Comparison of ENCODE assay signal across 8 cellular contexts in the genomic region with DNA sequence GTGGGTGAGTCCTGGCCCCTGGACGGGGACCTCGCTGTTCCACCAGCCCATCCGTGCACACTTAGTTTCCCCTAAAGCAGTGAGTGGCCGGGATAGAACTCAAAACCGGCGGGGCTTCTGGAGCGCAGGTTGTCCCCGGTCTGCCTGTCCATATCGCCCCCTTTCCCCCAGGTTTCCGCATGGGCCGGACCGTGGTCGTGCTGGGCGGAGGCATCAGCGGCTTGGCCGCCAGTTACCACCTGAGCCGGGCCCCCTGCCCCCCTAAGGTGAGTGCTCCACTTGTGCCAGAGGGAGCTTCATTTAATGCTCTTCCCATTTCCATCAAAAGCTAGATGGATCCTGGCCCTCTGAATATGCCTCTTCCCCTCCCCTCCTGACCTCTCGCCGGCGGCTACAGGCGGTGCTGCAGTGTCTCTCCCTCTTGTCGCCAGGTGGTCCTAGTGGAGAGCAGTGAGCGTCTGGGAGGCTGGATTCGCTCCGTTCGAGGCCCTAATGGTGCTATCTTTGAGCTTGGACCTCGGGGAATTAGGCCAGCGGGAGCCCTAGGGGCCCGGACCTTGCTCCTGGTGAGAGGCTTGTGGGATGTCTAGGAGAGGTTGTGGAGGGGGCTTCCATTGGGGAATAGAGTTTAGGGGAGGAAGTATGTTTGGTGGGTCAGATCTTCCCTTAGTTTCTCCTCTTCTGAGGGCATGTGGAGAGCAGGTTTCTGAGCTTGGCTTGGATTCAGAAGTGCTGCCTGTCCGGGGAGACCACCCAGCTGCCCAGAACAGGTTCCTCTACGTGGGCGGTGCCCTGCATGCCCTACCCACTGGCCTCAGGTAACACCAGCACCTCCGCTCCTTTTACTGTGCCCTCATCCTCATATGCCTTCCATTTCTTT. TPM values are rescaled to one million over a fixed set of nuclear protein-coding genes. Genes with fewer than 3 reads are reported as not detected.
A peak's percentile ranks its signal among the peaks of the same experiment; 100 is the strongest.
DNase-seq lines count a peak whose midpoint lies in the region; ATAC-seq, FAIRE-seq and TF ChIP-seq lines count a peak whose summit lies in the region.

No MANE protein-coding gene starts in this region.

- H3K4me1 ChIP-seq in MM.1S (ENCODE audit: low read length): peaks cover 9% of the 10 kb centered on the region
- H3K4me1 ChIP-seq in keratinocyte (ENCODE audit: control insufficient read depth, extremely low read depth, insufficient read depth, low read length): peaks cover 16% of the 10 kb centered on the region
- H3K4me1 ChIP-seq in suprapubic skin: peaks cover 33% of the 10 kb centered on the region

- H3K9me3 Mint-ChIP-seq in activated T-cell treated with anti-CD3 and anti-CD28 coated beads, Interleukin-2, amount 50 U/mL, for 4 hours: no peaks in the 10 kb centered on the region

- TF ChIP-seq CTCF in MM.1S (IDR thresholded peaks at IDR 0.05; ENCODE audit: low read length): peak; percentile 5; the same call in 1 of the 2 replicates
- TF ChIP-seq CTCF in astrocyte of the cerebellum (IDR thresholded peaks at IDR 0.05; ENCODE audit: low read depth, low read length, missing control alignments): no peak
- no peak for TF ChIP-seq CTCF in keratinocyte (optimal IDR thresholded peaks at IDR 0.05 in 1 of 3, IDR thresholded peaks at IDR 0.05 in 1 of 3, conservative IDR thresholded peaks at IDR 0.05 in 1 of 3; ENCODE audit: extremely low read depth in 1 of 3, insufficient read depth in 2 of 3, low read length in 3 of 3)
- TF ChIP-seq CTCF in suprapubic skin (IDR thresholded peaks at IDR 0.05): no peak

- peaks cover 15% of the 10 kb centered on the region for H3K36me3 ChIP-seq in MM.1S (replicated peaks; ENCODE audit: insufficient read depth, low read length)
- peaks cover 16 to 38% of the 10 kb centered on the region in 2 experiments for H3K36me3 ChIP-seq in keratinocyte (ENCODE audit: control insufficient read depth in 2 of 2, extremely low read depth in 1 of 2, insufficient read depth in 2 of 2, low read length in 2 of 2)
- H3K36me3 ChIP-seq in suprapubic skin: peaks cover 58% of the 10 kb centered on the region

- H3K4me3 ChIP-seq in MM.1S (ENCODE audit: low read length) (peak overlapping the region; percentile 82), astrocyte of the cerebellum (ENCODE audit: low read depth, low read length) (peak overlapping the region; percentile 83), keratinocyte (ENCODE audit: control insufficient read depth in 2 of 3, extremely low read depth in 1 of 3, insufficient read depth in 2 of 3, low read depth in 1 of 3, low read length in 3 of 3) (peak overlapping the region; percentile 68 to 93 (median 89)), suprapubic skin (peak overlapping the region; percentile 81)

- H2AFZ ChIP-seq in MM.1S (ENCODE audit: low read length): peak overlapping the region; percentile 66
- peak overlapping the region; percentile 92 for H2AFZ ChIP-seq in keratinocyte (ENCODE audit: control insufficient read depth, low read length)

- H4K20me1 ChIP-seq in MM.1S (ENCODE audit: insufficient read depth, low read length) (no peaks in the 10 kb centered on the region), keratinocyte (ENCODE audit: control insufficient read depth, extremely low read depth, insufficient read depth, low read length) (no peaks in the 10 kb centered on the region)

- H3K4me2 ChIP-seq in MM.1S (ENCODE audit: low read depth, low read length) (peak overlapping the region; percentile 93), keratinocyte (ENCODE audit: control insufficient read depth, extremely low read depth, insufficient read depth, low read depth, low read length) (peak overlapping the region; percentile 97)

- FAIRE-seq in keratinocyte (lab: Jason Lieb, UNC): no peak

- WGBS in suprapubic skin: 6% methylated on average over 33 of the region's 33 CpGs

- H3K27me3 ChIP-seq in MM.1S (replicated peaks; ENCODE audit: insufficient read depth, low read length) (no peaks in the 10 kb centered on the region), keratinocyte (ENCODE audit: control insufficient read depth, extremely low read depth, insufficient read depth, low read length) (no peaks in the 10 kb centered on the region), suprapubic skin (no peaks in the 10 kb centered on the region)

- H3K9me3 ChIP-seq in MM.1S (replicated peaks; ENCODE audit: insufficient read depth, low read length): no peaks in the 10 kb centered on the region
- no peaks in the 10 kb centered on the region for H3K9me3 ChIP-seq in keratinocyte (ENCODE audit: control insufficient read depth, low read depth, low read length)
- no peaks in the 10 kb centered on the region for H3K9me3 ChIP-seq in suprapubic skin

- H3K9me1 ChIP-seq in keratinocyte (ENCODE audit: control insufficient read depth, extremely low read depth, insufficient read depth, low read length): no peaks in the 10 kb centered on the region

- no peak for TF ChIP-seq EP300 in suprapubic skin (IDR thresholded peaks at IDR 0.05)

- TF ChIP-seq POLR2A in suprapubic skin (IDR thresholded peaks at IDR 0.05): no peak

- H3K36me3 Mint-ChIP-seq in activated T-cell treated with anti-CD3 and anti-CD28 coated beads, Interleukin-2, amount 50 U/mL, for 4 hours (ENCODE audit: insufficient read depth): peaks cover 31% of the 10 kb centered on the region

- H3K9ac ChIP-seq in MM.1S (ENCODE audit: low read length) (peak overlapping the region; percentile 81), keratinocyte (ENCODE audit: control insufficient read depth, extremely low read depth, insufficient read depth, low read length) (peak overlapping the region; percentile 89)

- H3F3A ChIP-seq in MM.1S (ENCODE audit: insufficient read depth, low read length): peaks cover 33% of the 10 kb centered on the region

- H3K4me1 Mint-ChIP-seq in activated T-cell treated with anti-CD3 and anti-CD28 coated beads, Interleukin-2, amount 50 U/mL, for 4 hours (ENCODE audit: low read depth): peaks cover 42% of the 10 kb centered on the region

- H3K9me2 ChIP-seq in MM.1S (replicated peaks; ENCODE audit: insufficient read depth, low read length): no peaks in the 10 kb centered on the region

- no peak for DNase-seq in activated T-cell treated with anti-CD3 and anti-CD28 coated beads, Interleukin-2, amount 50 U/mL, for 4 hours
- DNase-seq in activated T-cell treated with anti-CD3 and anti-CD28 coated beads for 4 hours (no peak), MM.1S (peak; percentile 37), astrocyte of the cerebellum (ENCODE audit: low read depth) (no peak), keratinocyte (ENCODE audit: low read depth, low spot score) (no peak), suprapubic skin (ENCODE audit: low spot score in 2 of 2) (peak in 1 of 2 donors; percentile 78), pons (ENCODE audit: low spot score) (no peak)
- no peak for DNase-seq in stimulated activated naive CD4-positive, alpha-beta T cell treated with Interleukin-2 at 50 U/mL for 16 hours (lab: John Stamatoyannopoulos, UW)

- H3K27me3 Mint-ChIP-seq in activated T-cell treated with anti-CD3 and anti-CD28 coated beads, Interleukin-2, amount 50 U/mL, for 4 hours (ENCODE audit: low read depth): no peaks in the 10 kb centered on the region

- dilution Hi-C loops in keratinocyte (cut with MboI; ENCODE audit: extremely low pct_ligation_motif_present, low sequenced_read_pairs): no loop called here

- H3K79me2 ChIP-seq in MM.1S (ENCODE audit: low read length) (peaks cover 14% of the 10 kb centered on the region), keratinocyte (ENCODE audit: control insufficient read depth, insufficient read depth, low read length) (peaks cover 1% of the 10 kb centered on the region)

- H3K4me3 Mint-ChIP-seq in activated T-cell treated with anti-CD3 and anti-CD28 coated beads, Interleukin-2, amount 50 U/mL, for 4 hours: peak overlapping the region; percentile 86

- no peak for ATAC-seq in activated T-cell treated with anti-CD3 and anti-CD28 coated beads, Interleukin-2, amount 50 U/mL, for 4 hours

- H3K27ac ChIP-seq in MM.1S (ENCODE audit: low read length) (peak overlapping the region; percentile 72), keratinocyte (ENCODE audit: control insufficient read depth, insufficient read depth, low read length) (peak overlapping the region; percentile 93), suprapubic skin (peak overlapping the region; percentile 87)

- in situ Hi-C loops in astrocyte of the cerebellum (cut with HindIII; ENCODE audit: low sequenced_read_pairs): no loop called here

RNA-seq across cellular contexts. Expression of a gene that starts 0.7 kb away (rescaled TPM):
- total RNA-seq in activated T-cell treated with anti-CD3 and anti-CD28 coated beads, Interleukin-2, amount 50 U/mL, for 4 hours: 10 to 100 TPM; 10.0 to 13.8 (median 12.8) TPM
- 12.2 to 24.6 TPM (median 17.1 TPM) in 3 replicates for polyA plus RNA-seq in keratinocyte
- 5.9 TPM for polyA plus RNA-seq in keratinocyte (2011; ENCODE audit: low read depth)
- 7.0 and 8.5 TPM in 2 replicates for polyA plus RNA-seq in keratinocyte (2011; cell fraction: cytosol; rRNA removed)
- polyA plus RNA-seq in keratinocyte (2011; cell fraction: nucleus; rRNA removed): 49.7 and 52.8 TPM in 2 replicates
- 13.9 and 14.5 TPM in 2 replicates for polyA plus RNA-seq in keratinocyte (2012; ENCODE audit: low replicate concordance)
- polyA minus RNA-seq in keratinocyte: 13.7 to 17.4 TPM (median 15.3 TPM) in 3 replicates
- polyA minus RNA-seq in keratinocyte (2011; cell fraction: cytosol; rRNA and poly(A)+ RNA removed): 11.5 TPM
- polyA minus RNA-seq in keratinocyte (2011; cell fraction: nucleus; rRNA and poly(A)+ RNA removed): 9.1 and 11.6 TPM in 2 replicates
- total RNA-seq in suprapubic skin: 10 to 100 TPM; 22.2 to 75.2 (median 37.2) TPM

RNA-seq across cellular contexts. Expression of a gene that starts 7.6 kb away (rescaled TPM):
- total RNA-seq in activated T-cell treated with anti-CD3 and anti-CD28 coated beads, Interleukin-2, amount 50 U/mL, for 4 hours: 10 to 100 TPM; 25.0 to 28.3 (median 27.4) TPM
- polyA plus RNA-seq in keratinocyte: 9.5 to 14.4 TPM (median 9.8 TPM) in 3 replicates
- polyA plus RNA-seq in keratinocyte (2011; ENCODE audit: low read depth): 5.4 TPM
- polyA plus RNA-seq in keratinocyte (2011; cell fraction: cytosol; rRNA removed): 11.9 and 14.4 TPM in 2 replicates
- polyA plus RNA-seq in keratinocyte (2011; cell fraction: nucleus; rRNA removed): 30.3 and 30.6 TPM in 2 replicates
- 10.0 and 14.9 TPM in 2 replicates for polyA plus RNA-seq in keratinocyte (2012; ENCODE audit: low replicate concordance)
- polyA minus RNA-seq in keratinocyte: 8.5 to 13.6 TPM (median 12.1 TPM) in 3 replicates
- 13.6 TPM for polyA minus RNA-seq in keratinocyte (2011; cell fraction: cytosol; rRNA and poly(A)+ RNA removed)
- 4.3 and 7.6 TPM in 2 replicates for polyA minus RNA-seq in keratinocyte (2011; cell fraction: nucleus; rRNA and poly(A)+ RNA removed)
- total RNA-seq in suprapubic skin: 10 to 100 TPM; 18.7 to 37.0 (median 28.8) TPM

RNA-seq across cellular contexts. Expression of a gene that starts 10.4 kb away (rescaled TPM):
- total RNA-seq in activated T-cell treated with anti-CD3 and anti-CD28 coated beads, Interleukin-2, amount 50 U/mL, for 4 hours: 10 to 100 TPM; 73.9 to 76.3 (median 75.9) TPM
- 19.1 to 24.8 TPM (median 21.1 TPM) in 3 replicates for polyA plus RNA-seq in keratinocyte
- polyA plus RNA-seq in keratinocyte (2011; ENCODE audit: low read depth): 15.5 TPM
- polyA plus RNA-seq in keratinocyte (2011; cell fraction: cytosol; rRNA removed): 17.5 and 22.2 TPM in 2 replicates
- polyA plus RNA-seq in keratinocyte (2011; cell fraction: nucleus; rRNA removed): 34.4 and 45.3 TPM in 2 replicates
- polyA plus RNA-seq in keratinocyte (2012; ENCODE audit: low replicate concordance): 18.6 and 30.6 TPM in 2 replicates
- polyA minus RNA-seq in keratinocyte: 9.5 to 29.2 TPM (median 17.0 TPM) in 3 replicates
- 22.1 TPM for polyA minus RNA-seq in keratinocyte (2011; cell fraction: cytosol; rRNA and poly(A)+ RNA removed)
- polyA minus RNA-seq in keratinocyte (2011; cell fraction: nucleus; rRNA and poly(A)+ RNA removed): 8.0 and 9.4 TPM in 2 replicates
- 10 to 100 TPM; 26.9 to 36.6 (median 30.0) TPM for total RNA-seq in suprapubic skin

RNA-seq across cellular contexts. Expression of a gene that starts 13.1 kb away (rescaled TPM):
- total RNA-seq in activated T-cell treated with anti-CD3 and anti-CD28 coated beads, Interleukin-2, amount 50 U/mL, for 4 hours: 10 to 100 TPM; 87.5 to 98.8 (median 92.8) TPM
- polyA plus RNA-seq in keratinocyte: 72.9 to 86.4 TPM (median 80.6 TPM) in 3 replicates
- 24.9 TPM for polyA plus RNA-seq in keratinocyte (2011; ENCODE audit: low read depth)
- 87.9 and 110 TPM in 2 replicates for polyA plus RNA-seq in keratinocyte (2011; cell fraction: cytosol; rRNA removed)
- 37.7 and 50.6 TPM in 2 replicates for polyA plus RNA-seq in keratinocyte (2011; cell fraction: nucleus; rRNA removed)
- polyA plus RNA-seq in keratinocyte (2012; ENCODE audit: low replicate concordance): 64.4 and 65.1 TPM in 2 replicates
- 6.1 to 54.3 TPM (median 49.7 TPM) in 3 replicates for polyA minus RNA-seq in keratinocyte
- 43.9 TPM for polyA minus RNA-seq in keratinocyte (2011; cell fraction: cytosol; rRNA and poly(A)+ RNA removed)
- polyA minus RNA-seq in keratinocyte (2011; cell fraction: nucleus; rRNA and poly(A)+ RNA removed): 12.0 and 13.8 TPM in 2 replicates
- 10 to 100 TPM; 44.2 to 98.8 (median 80.2) TPM for total RNA-seq in suprapubic skin

RNA-seq across cellular contexts. Expression of a gene that starts 31.9 kb away (rescaled TPM):
- 1 to 10 TPM in 1 of 3 donors, under 1 TPM in 2; 0.34 to 1.1 (median 0.63) TPM for total RNA-seq in activated T-cell treated with anti-CD3 and anti-CD28 coated beads, Interleukin-2, amount 50 U/mL, for 4 hours
- 0.22 to 0.36 TPM (median 0.35 TPM) in 3 replicates for polyA plus RNA-seq in keratinocyte
- polyA plus RNA-seq in keratinocyte (2011; ENCODE audit: low read depth): not detected
- polyA plus RNA-seq in keratinocyte (2011; cell fraction: cytosol; rRNA removed): 0.11 and 0.13 TPM in 2 replicates
- polyA plus RNA-seq in keratinocyte (2011; cell fraction: nucleus; rRNA removed): 0.61 and 1.00 TPM in 2 replicates
- 0.65 TPM in 1 of 2 replicates, not detected in the other for polyA plus RNA-seq in keratinocyte (2012; ENCODE audit: low replicate concordance)
- polyA minus RNA-seq in keratinocyte: 0.30 to 1.0 TPM (median 0.83 TPM) in 3 replicates
- polyA minus RNA-seq in keratinocyte (2011; cell fraction: cytosol; rRNA and poly(A)+ RNA removed): 0.96 TPM
- 1.2 TPM in 2 replicates for polyA minus RNA-seq in keratinocyte (2011; cell fraction: nucleus; rRNA and poly(A)+ RNA removed)
- total RNA-seq in suprapubic skin: 1 to 10 TPM in 3 of 4 donors, under 1 TPM in 1; 0.93 to 9.9 (median 6.3) TPM
